ENCODE assay signal across 11 cellular contexts in genomic region chr1:93979718-93980319, GRCh38.
DNase-seq lines count a peak whose midpoint lies in the region; ATAC-seq and TF ChIP-seq lines count a peak whose summit lies in the region.
"Had no signal": no experiment of that assay in that cellular context is flagged by ENCODE, and none has a peak within 500 bp of the region (broad histone marks: within the 10 kb centered on the region; RNA-seq: fewer than 3 reads in every experiment).

No MANE protein-coding gene starts in this region.

- H3K9me2 ChIP-seq in PC-3 (replicated peaks; ENCODE audit: low read length) = no peaks in the 10 kb centered on the region

- H3K27me3 Mint-ChIP-seq in activated CD4-positive, alpha-beta T cell treated with anti-CD3 and anti-CD28 coated beads, Interleukin-2, amount 10 ng/mL, durations not matched to agents 7 days and 5 days = peaks cover 4% of the 10 kb centered on the region
- H3K27me3 Mint-ChIP-seq: activated naive CD8-positive, alpha-beta T cell treated with anti-CD3 and anti-CD28 coated beads, Interleukin-2, amount 50 U/mL, for 24 hours had no signal

- peaks cover 21% of the 10 kb centered on the region for H3K4me1 ChIP-seq in PC-3 (ENCODE audit: insufficient read depth, low read length)
- H3K4me1 ChIP-seq in rectal smooth muscle tissue (ENCODE audit: control insufficient read depth, insufficient read depth, low read length) = peaks cover 13% of the 10 kb centered on the region
- no peaks in the 10 kb centered on the region for H3K4me1 ChIP-seq in A673 (ENCODE audit: insufficient read depth, low read length, poor library complexity, severe bottlenecking)
- H3K4me1 ChIP-seq: SJSA1 had no signal

- POLR2A ChIA-PET in PC-3 (lab: Charles Lee; ENCODE audit: unreplicated experiment) (no interaction called here), A673 (lab: Charles Lee; ENCODE audit: low non-redundant PET) (no interaction called here)
- POLR2A ChIA-PET in activated CD4-positive, alpha-beta T cell treated with anti-CD3 and anti-CD28 coated beads, Interleukin-2, amount 10 ng/mL, durations not matched to agents 7 days and 5 days (lab: Charles Lee) = no interaction called here

- H4K20me1 ChIP-seq in PC-3 (ENCODE audit: low read length) = no peaks in the 10 kb centered on the region

- H3K9me3 Mint-ChIP-seq in activated CD4-positive, alpha-beta T cell treated with anti-CD3 and anti-CD28 coated beads, Interleukin-2, amount 10 ng/mL, durations not matched to agents 7 days and 5 days = no peaks in the 10 kb centered on the region
- H3K9me3 Mint-ChIP-seq: activated naive CD8-positive, alpha-beta T cell treated with anti-CD3 and anti-CD28 coated beads, Interleukin-2, amount 50 U/mL, for 24 hours had no signal

- H3K27ac ChIP-seq in PC-3 (ENCODE audit: low read length) = no peak overlapping the region
- peak overlapping the region; percentile 63 for H3K27ac ChIP-seq in rectal smooth muscle tissue (ENCODE audit: low read depth, low read length)
- no peak overlapping the region for H3K27ac ChIP-seq in A673 (ENCODE audit: low read depth, low read length, poor library complexity, severe bottlenecking)
- H3K27ac ChIP-seq: neutrophil, SJSA1 had no signal

- no peaks in the 10 kb centered on the region for H3K36me3 Mint-ChIP-seq in activated CD4-positive, alpha-beta T cell treated with anti-CD3 and anti-CD28 coated beads, Interleukin-2, amount 10 ng/mL, durations not matched to agents 7 days and 5 days (ENCODE audit: low read depth)

- no peak overlapping the region for H3K4me3 ChIP-seq in PC-3 (ENCODE audit: low read length)
- H3K4me3 ChIP-seq in foreskin fibroblast (ENCODE audit: low read depth in 1 of 2, low read length in 2 of 2) = no peak overlapping the region
- H3K4me3 ChIP-seq in rectal smooth muscle tissue (ENCODE audit: low read length) = no peak overlapping the region
- no peak overlapping the region for H3K4me3 ChIP-seq in A673 (ENCODE audit: low read depth, low read length, poor library complexity, severe bottlenecking)
- H3K4me3 ChIP-seq: SJSA1 had no signal

- H3K79me2 ChIP-seq in PC-3 (ENCODE audit: low read length) = no peaks in the 10 kb centered on the region

- BruUV-seq in PC-3 (replicated peaks; lab: Mats Ljungman, UMichigan) (no TSS peak), A673 (replicated peaks; lab: Mats Ljungman, UMichigan) (no TSS peak)

- H3K4me1 Mint-ChIP-seq in activated CD4-positive, alpha-beta T cell treated with anti-CD3 and anti-CD28 coated beads, Interleukin-2, amount 10 ng/mL, durations not matched to agents 7 days and 5 days = no peaks in the 10 kb centered on the region
- H3K4me1 Mint-ChIP-seq: activated naive CD8-positive, alpha-beta T cell treated with anti-CD3 and anti-CD28 coated beads, Interleukin-2, amount 50 U/mL, for 24 hours had no signal

- H3K4me3 Mint-ChIP-seq in activated CD4-positive, alpha-beta T cell treated with anti-CD3 and anti-CD28 coated beads, Interleukin-2, amount 10 ng/mL, durations not matched to agents 7 days and 5 days = no peak overlapping the region
- H3K4me3 Mint-ChIP-seq: activated naive CD8-positive, alpha-beta T cell treated with anti-CD3 and anti-CD28 coated beads, Interleukin-2, amount 50 U/mL, for 24 hours had no signal

- CTCF ChIA-PET in PC-3 (lab: Charles Lee) (no interaction called here), A673 (lab: Charles Lee) (interaction anchor here (1.0 to 1.4 kb wide), 3 partner anchors 10 to 351 kb away, joined by 3 to 5 read pairs (median 4); no protein-coding TSS in a partner anchor)
- CTCF ChIA-PET in activated CD4-positive, alpha-beta T cell treated with anti-CD3 and anti-CD28 coated beads, Interleukin-2, amount 10 ng/mL, durations not matched to agents 7 days and 5 days (lab: Charles Lee) = no interaction called here

- H3K9ac ChIP-seq in PC-3 (ENCODE audit: low read length) (no peak overlapping the region), rectal smooth muscle tissue (ENCODE audit: low read length) (no peak overlapping the region)

- H3K4me2 ChIP-seq in PC-3 (ENCODE audit: low read length) = no peak overlapping the region

- H3F3A ChIP-seq in PC-3 (ENCODE audit: low read length, unreplicated experiment) = no peaks in the 10 kb centered on the region

- no peaks in the 10 kb centered on the region for H3K27me3 ChIP-seq in PC-3 (ENCODE audit: low read length)
- no peaks in the 10 kb centered on the region for H3K27me3 ChIP-seq in rectal smooth muscle tissue (ENCODE audit: control insufficient read depth, insufficient read depth, low read length)
- H3K27me3 ChIP-seq in A673 (replicated peaks; ENCODE audit: insufficient read depth, low read depth, low read length, poor library complexity) = no peaks in the 10 kb centered on the region
- H3K27me3 ChIP-seq: neutrophil, SJSA1 had no signal

- intact Hi-C loops in PC-3 (cut with micrococcal nuclease) (no loop called here), A673 (cut with micrococcal nuclease; ENCODE audit: unreplicated experiment) (no loop called here)

- H3K36me3 ChIP-seq in PC-3 (ENCODE audit: low read depth, low read length) (no peaks in the 10 kb centered on the region), rectal smooth muscle tissue (ENCODE audit: control insufficient read depth, insufficient read depth, low read length) (no peaks in the 10 kb centered on the region), A673 (ENCODE audit: insufficient read depth, low read length, poor library complexity, severe bottlenecking) (no peaks in the 10 kb centered on the region)
- H3K36me3 ChIP-seq: neutrophil, SJSA1 had no signal

- peak; percentile 59 for DNase-seq in ELF-1 (ENCODE audit: low read depth, low spot score)
- DNase-seq in PC-3 = peak; percentile 18
- peak; percentile 21 to 61 for DNase-seq in foreskin fibroblast
- DNase-seq in activated CD4-positive, alpha-beta T cell treated with anti-CD3 and anti-CD28 coated beads, Interleukin-2, amount 10 ng/mL, durations not matched to agents 7 days and 5 days = no peak
- no peak for DNase-seq in NCI-H1105 treated with DMSO at 0.1 percent for 48 hours (lab: John Stamatoyannopoulos, UW)
- no peak for DNase-seq in A673 (ENCODE audit: low spot score)
- DNase-seq: activated naive CD8-positive, alpha-beta T cell treated with anti-CD3 and anti-CD28 coated beads, Interleukin-2, amount 50 U/mL, for 24 hours had no signal

- H2AFZ ChIP-seq in PC-3 (ENCODE audit: low read length) = no peak overlapping the region

- H3K9me3 ChIP-seq in PC-3 (ENCODE audit: low read length) = no peaks in the 10 kb centered on the region
- no peaks in the 10 kb centered on the region for H3K9me3 ChIP-seq in A673 (ENCODE audit: low read depth, low read length, poor library complexity, severe bottlenecking)
- H3K9me3 ChIP-seq: neutrophil, SJSA1 had no signal

- H3K27ac Mint-ChIP-seq in activated CD4-positive, alpha-beta T cell treated with anti-CD3 and anti-CD28 coated beads, Interleukin-2, amount 10 ng/mL, durations not matched to agents 7 days and 5 days = no peak overlapping the region
- H3K27ac Mint-ChIP-seq: activated naive CD8-positive, alpha-beta T cell treated with anti-CD3 and anti-CD28 coated beads, Interleukin-2, amount 50 U/mL, for 24 hours had no signal

- no peak for TF ChIP-seq CTCF in PC-3 (conservative IDR thresholded peaks at IDR 0.05; ENCODE audit: low read depth, low read length)
- no peak for TF ChIP-seq CTCF in foreskin fibroblast (IDR thresholded peaks at IDR 0.05; ENCODE audit: low read depth, low read length)
- no peak for TF ChIP-seq CTCF in A673 (conservative IDR thresholded peaks at IDR 0.05; ENCODE audit: low read depth, low read length)

- ATAC-seq in PC-3 (peak; percentile 30; the same call in 1 of the 2 replicates), HG02885 (IDR thresholded peaks at IDR 0.05; ENCODE audit: poor library complexity, unreplicated experiment) (no peak)
- ATAC-seq: activated naive CD8-positive, alpha-beta T cell treated with anti-CD3 and anti-CD28 coated beads, Interleukin-2, amount 50 U/mL, for 24 hours had no signal

Comparison
In these comparisons a context has a peak if more than half of its experiments do, and no peak if none do; other contexts are left out.
1. DNase-seq: peak in ELF-1 (single experiment), PC-3 (single experiment) and foreskin fibroblast (2 of 2); none in activated CD4-positive, alpha-beta T cell treated with anti-CD3 and anti-CD28 coated beads, Interleukin-2, amount 10 ng/mL, durations not matched to agents 7 days and 5 days (single experiment), NCI-H1105 treated with DMSO at 0.1 percent for 48 hours (single experiment) and A673 (single experiment).